In genomic region chr4:68732653-68733466, GRCh38 we compare ENCODE assay signal across 11 cellular contexts.
DNase-seq lines count a peak whose midpoint lies in the region; ATAC-seq, FAIRE-seq and TF ChIP-seq lines count a peak whose summit lies in the region.
"Had no signal": no experiment of that assay in that cellular context is flagged by ENCODE, and none has a peak within 500 bp of the region (broad histone marks: within the 10 kb centered on the region; RNA-seq: fewer than 3 reads in every experiment).

No MANE protein-coding gene starts in this region.

- TF ChIP-seq RAD21 in A549 (conservative IDR thresholded peaks at IDR 0.05 in 1 of 2, IDR thresholded peaks at IDR 0.05 in 1 of 2) = peak; percentile 5 to 59; a peak in 4 of 5 replicates

- peak overlapping the region; percentile 84 to 87 for H3K27ac ChIP-seq in A549

- H3K36me3 Mint-ChIP-seq in T-cell = no peaks in the 10 kb centered on the region

- ATAC-seq in A549 (peak; percentile 97 to 98), GM21390 (IDR thresholded peaks at IDR 0.05; ENCODE audit: unreplicated experiment) (peak; percentile 85), HG03139 (IDR thresholded peaks at IDR 0.05; ENCODE audit: unreplicated experiment) (peak; percentile 88), T-cell (replicated peaks in 1 of 4) (no peak)

- no peaks in the 10 kb centered on the region for H3K9me3 Mint-ChIP-seq in T-cell

- intact Hi-C loops in head of caudate nucleus (cut with DNase I) = no loop called here

- H3K9me3 ChIP-seq in A549 = peaks cover 27% of the 10 kb centered on the region; the same call in 2 of the 3 replicates

- no peak for TF ChIP-seq CTCF in A549 (IDR thresholded peaks at IDR 0.05)

- FAIRE-seq in A549 (lab: Jason Lieb, UNC) (peak; percentile 46), colon (lab: Jason Lieb, UNC) (peak; percentile 43)

- TF ChIP-seq POLR2A in A549 (IDR thresholded peaks at IDR 0.05; ENCODE audit: low read length) = no peak

- POLR2A ChIA-PET in A549 (lab: Yijun Ruan, JAX) (interaction anchor here (1.0 to 1.1 kb wide), 2 partner anchors 12 to 362 kb away, joined by 3 to 6 read pairs; no protein-coding TSS in a partner anchor), T-cell (lab: Charles Lee) (no interaction called here)

- peak; percentile 70 to 85; a peak in 3 of 5 replicates for TF ChIP-seq EP300 in A549 (IDR thresholded peaks at IDR 0.05)

- WGBS in A549 (ENCODE audit: missing lambda C conversion rate) = under 1% methylated on average over 5 of the region's 5 CpGs

- H3K27me3 Mint-ChIP-seq in T-cell = peaks cover 1 to 5% of the 10 kb centered on the region in 2 donors

- DNase-seq in A549 (ENCODE audit: low read depth in 1 of 2, low spot score in 1 of 2) = peak; percentile 41 to 94
- DNase-seq in NCI-H510A treated with DMSO at 0.1 percent for 48 hours (lab: John Stamatoyannopoulos, UW) = no peak
- no peak for DNase-seq in CD1c-positive myeloid dendritic cell (ENCODE audit: extremely low spot score)
- no peak for DNase-seq in head of caudate nucleus
- DNase-seq in T-cell = no peak
- DNase-seq: central memory CD4-positive, alpha-beta T cell; posterior cingulate gyrus; stimulated activated CD8-positive, alpha-beta memory T cell treated with anti-CD3 and anti-CD28 coated beads, Interleukin-4, amount 100 ng/mL, for 48 hours had no signal

- H3K4me1 Mint-ChIP-seq in T-cell = no peaks in the 10 kb centered on the region

- H3K4me3 ChIP-seq in A549 = no peak overlapping the region

- peak overlapping the region; percentile 65 for H3K4me2 ChIP-seq in A549

- H3K27ac Mint-ChIP-seq in T-cell = no peak overlapping the region

- CTCF ChIA-PET in A549 (lab: Yijun Ruan, JAX) (no interaction called here), T-cell (lab: Charles Lee) (interaction anchor here in 1 of 2 donors (0.5 kb wide), 1 partner anchor 511 kb away, joined by 3 read pairs; no protein-coding TSS in a partner anchor)

- H3K4me3 Mint-ChIP-seq in T-cell = no peak overlapping the region

- H3K4me1 ChIP-seq in A549 = peaks cover 34% of the 10 kb centered on the region

TF ChIP-seq in A549, 52 proteins besides CTCF, POLR2A, EP300 and RAD21:
- TF ChIP-seq JUNB (IDR thresholded peaks at IDR 0.05) = peak; percentile 66
- 0 out of 3 replicates have a peak, but pooled peaks have one; percentile 62 for TF ChIP-seq BCL3 (IDR thresholded peaks at IDR 0.05)
- no peak for TF ChIP-seq ELK1 (IDR thresholded peaks at IDR 0.05; ENCODE audit: low read depth, low read length)
- no peak for TF ChIP-seq ZC3H11A (IDR thresholded peaks at IDR 0.05)
- TF ChIP-seq BHLHE40 (IDR thresholded peaks at IDR 0.05; ENCODE audit: low read depth, low read length) = no peak
- TF ChIP-seq PBX3 (IDR thresholded peaks at IDR 0.05) = no peak
- TF ChIP-seq MAX (IDR thresholded peaks at IDR 0.05) = peak; percentile 22; the same call in 1 of the 2 replicates
- TF ChIP-seq JUN (IDR thresholded peaks at IDR 0.05) = peak; percentile 66 to 80; a peak in 2 of 5 replicates
- no peak for TF ChIP-seq CHD2 (IDR thresholded peaks at IDR 0.05; ENCODE audit: low read length, partially characterized antibody)
- TF ChIP-seq SMC3 (IDR thresholded peaks at IDR 0.05) = peak; percentile 47; the same call in 2 of the 3 replicates
- TF ChIP-seq POLR2AphosphoS2 (conservative IDR thresholded peaks at IDR 0.05; ENCODE audit: low read length) = no peak
- no peak for TF ChIP-seq RARB (CRISPR knock-in tag; IDR thresholded peaks at IDR 0.05)
- TF ChIP-seq GATA3 (IDR thresholded peaks at IDR 0.05; ENCODE audit: borderline replicate concordance) = peak; percentile 91

Comparison
In these comparisons a context has a peak if more than half of its experiments do, and no peak if none do; other contexts are left out.
1. ATAC-seq: peak in A549 (2 of 2), GM21390 (single experiment) and HG03139 (single experiment); none in T-cell (0 of 4).
2. DNase-seq: peak in A549 (2 of 2); none in NCI-H510A treated with DMSO at 0.1 percent for 48 hours (single experiment), CD1c-positive myeloid dendritic cell (single experiment), head of caudate nucleus (0 of 42) and T-cell (0 of 34).